In the genomic region with DNA sequence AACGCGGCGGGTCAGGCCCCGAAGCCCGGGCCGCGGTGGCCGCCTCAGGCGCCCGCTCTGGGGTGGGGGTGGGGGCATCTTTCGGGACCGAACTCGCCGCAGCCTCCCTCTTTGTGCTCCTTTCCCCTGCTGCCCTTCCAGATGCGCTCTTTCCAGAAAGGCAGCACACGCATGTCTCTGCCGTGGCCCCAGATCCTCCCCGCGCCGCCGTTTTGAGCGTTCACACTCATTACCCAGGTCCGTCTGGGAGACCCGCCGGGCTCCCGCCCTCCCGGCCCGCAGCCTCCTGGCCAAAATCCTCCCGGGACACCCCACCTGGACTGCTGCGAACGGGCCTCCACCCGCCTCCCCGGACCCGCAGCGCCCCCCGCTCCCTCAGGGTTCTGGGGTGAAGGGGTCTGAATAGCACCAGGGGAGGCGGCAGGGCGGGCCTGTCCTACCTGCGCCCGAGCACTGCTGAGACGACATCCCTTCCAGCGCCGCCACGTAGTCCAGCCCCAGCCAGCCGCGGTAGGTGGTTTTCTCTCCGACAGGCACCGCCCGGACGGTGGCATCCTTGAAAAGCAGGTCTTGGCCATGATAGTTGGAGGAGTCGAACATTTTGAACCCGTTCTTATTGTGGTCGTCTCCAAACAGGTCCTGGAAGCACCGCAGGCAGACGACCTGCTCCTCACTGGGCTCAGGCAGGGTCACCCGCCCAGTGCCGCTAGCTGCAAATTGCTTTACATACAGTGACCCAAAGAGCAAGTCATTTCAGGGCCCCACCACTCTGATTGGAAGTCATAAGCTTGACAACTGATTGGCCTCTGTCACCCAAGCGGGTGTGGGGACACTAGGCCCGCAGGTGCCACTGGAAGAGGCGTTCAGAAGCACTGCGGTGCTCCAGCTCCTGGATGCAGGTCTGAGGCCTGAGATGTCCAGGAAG, we compare ENCODE assay signal across 8 cellular contexts. TPM values are rescaled to one million over a fixed set of nuclear protein-coding genes. Genes with fewer than 3 reads are reported as not detected.
DNase-seq lines count a peak whose midpoint lies in the region; ATAC-seq and TF ChIP-seq lines count a peak whose summit lies in the region.

No MANE protein-coding gene starts in this region.

- peak overlapping the region; percentile 45 to 81 (median 58) for H3K4me3 ChIP-seq in Peyer's patch
- H3K4me3 ChIP-seq in mesendoderm (ENCODE audit: low read length), result peak overlapping the region; percentile 45
- peak overlapping the region; percentile 43 to 55 (median 50) for H3K4me3 ChIP-seq in transverse colon

- no peak for TF ChIP-seq CTCF in Peyer's patch (IDR thresholded peaks at IDR 0.05)
- TF ChIP-seq CTCF in transverse colon (IDR thresholded peaks at IDR 0.05), result no peak

- H2BK120ac ChIP-seq in mesendoderm (ENCODE audit: low read depth, low read length), result peak overlapping the region; percentile 14

- in situ Hi-C loops in transverse colon (cut with MboI; ENCODE audit: low pct_ligation_motif_present in 1 of 4, low pct_unique_long_range_greater_than_20kb in 1 of 4, low sequenced_read_pairs in 3 of 4), result no loop called here

- H3K4me1 ChIP-seq in Peyer's patch (peaks cover 0 to 12% (median 6%) of the 10 kb centered on the region in 4 donors), mesendoderm (ENCODE audit: control insufficient read depth, low read depth, low read length) (no peaks in the 10 kb centered on the region), transverse colon (peaks cover 0 to 17% (median 9%) of the 10 kb centered on the region in 4 donors)

- WGBS in mesendoderm (ENCODE audit: extremely low coverage, insufficient coverage, low lambda C conversion rate), result no CpG with 5 or more reads among the region's 61 CpGs
- 22 to 80% methylated on average over 1 to 27 of the region's 61 CpGs for WGBS in transverse colon (ENCODE audit: low coverage in 1 of 2), 2 donors

- H2AK5ac ChIP-seq in mesendoderm (ENCODE audit: low read length), result no peak overlapping the region

- H3K56ac ChIP-seq in mesendoderm (ENCODE audit: low read length), result peak overlapping the region; percentile 93

- peak overlapping the region; percentile 93 for H3K4me2 ChIP-seq in mesendoderm (ENCODE audit: low read length)

- intact Hi-C loops in transverse colon (cut with DNase I; ENCODE audit: low total_unique reads), result no loop called here

- H2BK5ac ChIP-seq in mesendoderm (ENCODE audit: low read length), result no peak overlapping the region

- no peak for TF ChIP-seq EP300 in transverse colon (IDR thresholded peaks at IDR 0.05; ENCODE audit: low read depth)

- H4K8ac ChIP-seq in mesendoderm (ENCODE audit: low read depth, low read length), result peak overlapping the region; percentile 57

- peak overlapping the region; percentile 87 for H3K9ac ChIP-seq in mesendoderm (ENCODE audit: low read length)

- DNase-seq in Peyer's patch (peak in 2 of 3 donors; percentile 23 to 71), caudate nucleus (lab: John Stamatoyannopoulos, UW) (peak in 12 of 61 donors; percentile 6 to 64 (median 34)), mesendoderm (peak; percentile 47), transverse colon (peak; percentile 52), dedifferentiated amniotic fluid mesenchymal stem cell (ENCODE audit: extremely low spot score) (no peak), foreskin melanocyte (no peak)

- ATAC-seq in GM18498 (IDR thresholded peaks at IDR 0.05; ENCODE audit: unreplicated experiment) (peak; percentile 2), HG02943 (IDR thresholded peaks at IDR 0.05; ENCODE audit: low read depth, unreplicated experiment) (peak; percentile 20)

- no peak overlapping the region for H4K5ac ChIP-seq in mesendoderm (ENCODE audit: low read length)

- H3K4ac ChIP-seq in mesendoderm (ENCODE audit: low read depth, low read length), result peak overlapping the region; percentile 60

- H3K18ac ChIP-seq in mesendoderm (ENCODE audit: low read length), result peak overlapping the region; percentile 86

- TF ChIP-seq POLR2A in Peyer's patch (IDR thresholded peaks at IDR 0.05) (no peak), transverse colon (IDR thresholded peaks at IDR 0.05) (no peak)

- H3K27me3 ChIP-seq in Peyer's patch (no peaks in the 10 kb centered on the region), mesendoderm (ENCODE audit: insufficient read depth, low read length, poor library complexity) (peaks cover 3% of the 10 kb centered on the region), transverse colon (no peaks in the 10 kb centered on the region)

- H3K23ac ChIP-seq in mesendoderm (ENCODE audit: low read length), result no peak overlapping the region

- H3K79me1 ChIP-seq in mesendoderm (ENCODE audit: low read length), result no peaks in the 10 kb centered on the region

- no peak overlapping the region for H2BK15ac ChIP-seq in mesendoderm (replicated peaks; ENCODE audit: low read depth)

- H3K9me3 ChIP-seq in Peyer's patch, result no peaks in the 10 kb centered on the region
- no peaks in the 10 kb centered on the region for H3K9me3 ChIP-seq in transverse colon

- H3K36me3 ChIP-seq in Peyer's patch (no peaks in the 10 kb centered on the region), mesendoderm (ENCODE audit: control insufficient read depth, insufficient read depth, low read length) (no peaks in the 10 kb centered on the region), transverse colon (no peaks in the 10 kb centered on the region)

- H3K27ac ChIP-seq in Peyer's patch (peak overlapping the region; percentile 57 to 86 (median 69)), caudate nucleus (ENCODE audit: low read depth, low read length) (peak overlapping the region; percentile 36), mesendoderm (ENCODE audit: low read depth, low read length) (no peak overlapping the region), transverse colon (peak overlapping the region; percentile 78 to 86 (median 80))

- no peaks in the 10 kb centered on the region for H3K79me2 ChIP-seq in mesendoderm (ENCODE audit: control insufficient read depth, insufficient read depth, low read length)

RNA-seq across cellular contexts. Expression of gene MELTF, which starts 25.9 kb away (rescaled TPM):
- total RNA-seq in Peyer's patch (100 to 1,000 TPM in 1 of 4 donors, 10 to 100 TPM in 3; 17.3 to 143 (median 50.7) TPM), transverse colon (10 to 100 TPM in 2 of 4 donors, 1 to 10 TPM in 2; 3.0 to 20.6 (median 10.3) TPM)
- 0.95 TPM for polyA plus RNA-seq in mesendoderm (2013, experiment 1 of 2)
- 0.73 TPM for polyA plus RNA-seq in mesendoderm (2013, experiment 2 of 2)

RNA-seq across cellular contexts. Expression of gene PIGZ, which starts 35.1 kb away (rescaled TPM):
- total RNA-seq in Peyer's patch (100 to 1,000 TPM in 1 of 4 donors, 10 to 100 TPM in 2, 1 to 10 TPM in 1; 5.0 to 212 (median 44.5) TPM), transverse colon (100 to 1,000 TPM; 143 to 541 (median 233) TPM)
- polyA plus RNA-seq in mesendoderm (2013, experiment 1 of 2), result 0.03 TPM
- polyA plus RNA-seq in mesendoderm (2013, experiment 2 of 2), result 0.01 TPM

Comparison
In these comparisons a context has a peak if more than half of its experiments do, and no peak if none do; other contexts are left out.
1. DNase-seq: peak in Peyer's patch (2 of 3), mesendoderm (single experiment) and transverse colon (single experiment); none in dedifferentiated amniotic fluid mesenchymal stem cell (single experiment) and foreskin melanocyte (single experiment).
2. Peak in every context shown above with its lines, with median percentiles within 50 percentile points of each other: H3K4me3 ChIP-seq.